25 cellular contexts compared by ENCODE assay signal in genomic region chr1:81407463-81407862, GRCh38.
A peak's percentile ranks its signal among the peaks of the same experiment; 100 is the strongest.
DNase-seq lines count a peak whose midpoint lies in the region; ATAC-seq and TF ChIP-seq lines count a peak whose summit lies in the region.
"Had no signal": no experiment of that assay in that cellular context is flagged by ENCODE, and none has a peak within 500 bp of the region (broad histone marks: within the 10 kb centered on the region; RNA-seq: fewer than 3 reads in every experiment).

No MANE protein-coding gene starts in this region.

- H3K27me3 Mint-ChIP-seq in brain, result peaks cover 3% of the 10 kb centered on the region
- peaks cover 5% of the 10 kb centered on the region for H3K27me3 Mint-ChIP-seq in type B pancreatic cell
- H3K27me3 Mint-ChIP-seq: activated B cell treated with CpG ODN at 0.5 μM for 24 hours; naive thymus-derived CD4-positive, alpha-beta T cell had no signal

- H3K36me3 ChIP-seq in testis (ENCODE audit: low read depth, missing control alignments), result no peaks in the 10 kb centered on the region
- H3K36me3 ChIP-seq: adrenal gland, esophagus squamous epithelium, SJSA1, spleen, tibial artery had no signal

- no peak overlapping the region for H3K27ac ChIP-seq in testis
- H3K27ac ChIP-seq: GM23248, SJSA1 had no signal

- intact Hi-C loops in testis (cut with DNase I; ENCODE audit: low total_unique reads), result no loop called here

- ATAC-seq in GM21717 (IDR thresholded peaks at IDR 0.05; ENCODE audit: unreplicated experiment), result no peak
- no peak for ATAC-seq in GM18505 (IDR thresholded peaks at IDR 0.05; ENCODE audit: unreplicated experiment)
- ATAC-seq: left cardiac atrium; naive thymus-derived CD4-positive, alpha-beta T cell; stimulated activated naive CD8-positive, alpha-beta T cell treated with anti-CD3 and anti-CD28 coated beads, Interleukin-15, Interleukin-2, amounts not matched to agents 100 U/mL and 50 U/mL, for 24 hours had no signal

- H3K4me3 Mint-ChIP-seq in brain (no peak overlapping the region), type B pancreatic cell (no peak overlapping the region)
- H3K4me3 Mint-ChIP-seq: activated B cell treated with CpG ODN at 0.5 μM for 24 hours; naive thymus-derived CD4-positive, alpha-beta T cell had no signal

- TF ChIP-seq POLR2A in GM18505 (IDR thresholded peaks at IDR 0.05; ENCODE audit: borderline replicate concordance, extremely low read depth, insufficient read depth, insufficient read length) (no peak), testis (IDR thresholded peaks at IDR 0.05) (no peak)

- H3K9me3 ChIP-seq in testis, result no peaks in the 10 kb centered on the region
- H3K9me3 ChIP-seq: adrenal gland, esophagus squamous epithelium, SJSA1, spleen, tibial artery had no signal

- H3K4me3 ChIP-seq in testis, result no peak overlapping the region
- H3K4me3 ChIP-seq: adrenal gland, esophagus squamous epithelium, GM23248, SJSA1, spleen, tibial artery had no signal

- no peaks in the 10 kb centered on the region for H3K27me3 ChIP-seq in testis
- H3K27me3 ChIP-seq: adrenal gland, esophagus squamous epithelium, SJSA1, spleen, tibial artery had no signal

- no peak for TF ChIP-seq CTCF in brain (conservative IDR thresholded peaks at IDR 0.05)
- TF ChIP-seq CTCF in type B pancreatic cell (conservative IDR thresholded peaks at IDR 0.05), result no peak
- no peak for TF ChIP-seq CTCF in testis (IDR thresholded peaks at IDR 0.05)

- H3K36me3 Mint-ChIP-seq in brain, result no peaks in the 10 kb centered on the region
- H3K36me3 Mint-ChIP-seq in type B pancreatic cell, result no peaks in the 10 kb centered on the region
- H3K36me3 Mint-ChIP-seq: naive thymus-derived CD4-positive, alpha-beta T cell had no signal

- no peaks in the 10 kb centered on the region for H3K4me1 ChIP-seq in testis
- H3K4me1 ChIP-seq: adrenal gland, SJSA1, spleen had no signal

- peak in 2 of 3 experiments; percentile 26 to 29 for DNase-seq in NCI-H1417 (lab: John Stamatoyannopoulos, UW)
- DNase-seq in NCI-H1417 treated with DMSO at 0.1 percent for 48 hours (lab: John Stamatoyannopoulos, UW), result no peak
- peak; percentile 79 for DNase-seq in NCI-H345 treated with DMSO at 0.1 percent for 48 hours (lab: John Stamatoyannopoulos, UW; ENCODE audit: unreplicated experiment)
- no peak for DNase-seq in type B pancreatic cell (ENCODE audit: extremely low spot score, unreplicated experiment)
- DNase-seq in testis, result no peak
- DNase-seq: 8988T; activated B cell treated with CpG ODN at 0.5 μM for 24 hours; activated CD4-positive, alpha-beta T cell treated with anti-CD3 and anti-CD28 coated beads, Interleukin-2, amount 50 U/mL, for 4 hours; activated effector memory CD4-positive, alpha-beta T cell treated with anti-CD3 and anti-CD28 coated beads, Interleukin-2, amount 50 U/mL, for 16 hours; activated T-cell treated with anti-CD3 and anti-CD28 coated beads for 4 hours; adrenal gland; DMS79 treated with DMSO at 0.1 percent for 48 hours; esophagus squamous epithelium; GM23248; left cardiac atrium; naive thymus-derived CD4-positive, alpha-beta T cell; retina; spleen; stimulated activated CD4-positive, alpha-beta T cell treated with anti-CD3 and anti-CD28 coated beads, Interleukin-4, amount 100 ng/mL, for 1 hour; stimulated activated naive CD8-positive, alpha-beta T cell treated with anti-CD3 and anti-CD28 coated beads, Interleukin-15, Interleukin-2, amounts not matched to agents 100 U/mL and 50 U/mL, for 24 hours; tibial artery had no signal

- H3K4me1 Mint-ChIP-seq in brain (peaks cover 53% of the 10 kb centered on the region), type B pancreatic cell (ENCODE audit: unreplicated experiment) (peaks cover 35% of the 10 kb centered on the region)
- H3K4me1 Mint-ChIP-seq: activated B cell treated with CpG ODN at 0.5 μM for 24 hours had no signal

- H3K9me3 Mint-ChIP-seq in brain (peaks cover 0 to 3% (median 0%) of the 10 kb centered on the region in 5 experiments), type B pancreatic cell (no peaks in the 10 kb centered on the region)
- H3K9me3 Mint-ChIP-seq: activated B cell treated with CpG ODN at 0.5 μM for 24 hours had no signal

- H3K27ac Mint-ChIP-seq in brain (peak overlapping the region in 3 of 5 experiments; percentile 37 to 59 (median 41)), type B pancreatic cell (peak overlapping the region; percentile 15)
- H3K27ac Mint-ChIP-seq: activated B cell treated with CpG ODN at 0.5 μM for 24 hours; naive thymus-derived CD4-positive, alpha-beta T cell had no signal

Comparison
In these comparisons a context has a peak if more than half of its experiments do, and no peak if none do; other contexts are left out.
1. DNase-seq: peak in NCI-H1417 (2 of 3) and NCI-H345 treated with DMSO at 0.1 percent for 48 hours (single experiment); none in NCI-H1417 treated with DMSO at 0.1 percent for 48 hours (single experiment), type B pancreatic cell (single experiment) and testis (single experiment).